Comparison of ENCODE assay signal across 1 cellular context in genomic region chr18:9886005-9886348, GRCh38.
A peak's percentile ranks its signal among the peaks of the same experiment; 100 is the strongest.
TF ChIP-seq lines count a peak whose summit lies in the region.

No MANE protein-coding gene starts in this region.

TF ChIP-seq in K562, 482 proteins besides CTCF, POLR2A, EP300 and RAD21 (continued from another document and continues in another):
- TF ChIP-seq ZNF609 (CRISPR knock-in tag; IDR thresholded peaks at IDR 0.05; ENCODE audit: borderline replicate concordance) (no peak), THAP12 (CRISPR knock-in tag; IDR thresholded peaks at IDR 0.05) (no peak), LEF1 (IDR thresholded peaks at IDR 0.05) (no peak), ARHGAP35 (IDR thresholded peaks at IDR 0.05; ENCODE audit: partially characterized antibody) (no peak), ZNF140 (CRISPR knock-in tag; IDR thresholded peaks at IDR 0.05) (no peak), ZBTB2 (IDR thresholded peaks at IDR 0.05) (no peak; the same call in 1 of the 2 replicates), FOXO4 (CRISPR knock-in tag; IDR thresholded peaks at IDR 0.05) (no peak), LCOR (CRISPR knock-in tag; IDR thresholded peaks at IDR 0.05) (no peak), ZC3H4 (CRISPR knock-in tag; IDR thresholded peaks at IDR 0.05; ENCODE audit: borderline replicate concordance) (no peak), ZNF184 (CRISPR knock-in tag; IDR thresholded peaks at IDR 0.05) (no peak), ARNT (IDR thresholded peaks at IDR 0.05) (0 out of 4 replicates have a peak, but pooled peaks of 1 of the 2 experiments have one; percentile 14), ETV6 (IDR thresholded peaks at IDR 0.05; ENCODE audit: borderline replicate concordance in 1 of 2, low read depth in 2 of 2, low read length in 1 of 2) (no peak), ETV6 (CRISPR knock-in tag; IDR thresholded peaks at IDR 0.05; ENCODE audit: borderline replicate concordance) (no peak), CUX1 (CRISPR knock-in tag; IDR thresholded peaks at IDR 0.05) (no peak), ZSCAN32 (CRISPR knock-in tag; IDR thresholded peaks at IDR 0.05) (no peak), ZNF133 (CRISPR knock-in tag; IDR thresholded peaks at IDR 0.05) (no peak), RERE (CRISPR knock-in tag; IDR thresholded peaks at IDR 0.05; ENCODE audit: borderline replicate concordance) (no peak), POU5F1 (IDR thresholded peaks at IDR 0.05; ENCODE audit: borderline replicate concordance, low read depth, low read length, partially characterized antibody) (no peak), HBP1 (CRISPR knock-in tag; IDR thresholded peaks at IDR 0.05) (no peak), PRMT5 (CRISPR knock-in tag; IDR thresholded peaks at IDR 0.05) (no peak), E4F1 (CRISPR knock-in tag; IDR thresholded peaks at IDR 0.05; ENCODE audit: borderline replicate concordance) (no peak), ZNF280B (CRISPR knock-in tag; IDR thresholded peaks at IDR 0.05) (no peak), ZBED1 (IDR thresholded peaks at IDR 0.05) (no peak)
